ENCODE assay signal across 1 cellular context in genomic region chr11:70622091-70622490, GRCh38.
TF ChIP-seq lines count a peak whose summit lies in the region.

No MANE protein-coding gene starts in this region.

TF ChIP-seq in H1, 55 proteins besides CTCF, POLR2A, EP300 and RAD21 (continued from another document):
- no peak for TF ChIP-seq SRF (IDR thresholded peaks at IDR 0.05; ENCODE audit: low read depth, low read length)
- TF ChIP-seq GABPA (IDR thresholded peaks at IDR 0.05; ENCODE audit: borderline replicate concordance, insufficient read depth, low read length), result no peak
- TF ChIP-seq RNF2 (IDR thresholded peaks at IDR 0.05; ENCODE audit: borderline replicate concordance, low read depth, low read length, missing control alignments, poor library complexity, severe bottlenecking), result no peak
TF ChIP-seq in H1: peak in this region for 0.
